In the genomic region with DNA sequence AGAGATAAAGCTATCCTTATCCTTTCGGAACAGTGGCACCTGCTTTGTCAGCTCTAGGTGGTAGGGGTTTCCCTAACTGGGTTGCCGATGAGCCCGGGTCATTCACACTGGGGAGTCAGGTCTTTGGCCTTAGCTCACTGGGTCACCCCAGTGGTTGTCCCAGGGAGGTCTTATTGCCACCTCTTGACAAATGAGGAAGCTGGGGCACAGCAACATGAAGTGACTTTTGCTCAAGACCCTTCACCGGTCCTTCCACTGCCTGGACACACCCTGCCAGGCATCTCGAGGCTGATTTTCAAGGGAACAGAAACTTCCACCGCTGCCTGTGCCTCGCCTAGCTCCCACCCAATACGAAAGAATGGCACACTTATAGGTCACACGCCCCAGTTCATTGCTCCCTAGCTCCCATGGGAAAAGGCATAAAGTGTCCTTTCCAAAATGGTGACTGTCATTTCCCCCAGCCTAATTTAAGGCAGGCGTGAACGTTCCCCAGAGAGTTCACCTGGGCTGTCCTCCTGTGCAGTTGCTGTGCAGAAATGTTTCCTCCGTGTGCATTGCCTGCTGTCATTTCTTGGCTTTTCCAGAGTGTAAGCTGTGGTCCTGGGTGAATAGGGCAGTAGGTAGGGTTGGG, we compare ENCODE assay signal across 8 cellular contexts.
DNase-seq lines count a peak whose midpoint lies in the region; ATAC-seq and TF ChIP-seq lines count a peak whose summit lies in the region.

No MANE protein-coding gene starts in this region.

- H3K27me3 Mint-ChIP-seq in activated CD8-positive, alpha-beta T cell treated with anti-CD3 and anti-CD28 coated beads, Interleukin-2, amount 10 ng/mL, durations not matched to agents 7 days and 5 days (ENCODE audit: low read depth), result no peaks in the 10 kb centered on the region

- no peaks in the 10 kb centered on the region for H3K9me3 Mint-ChIP-seq in activated CD8-positive, alpha-beta T cell treated with anti-CD3 and anti-CD28 coated beads, Interleukin-2, amount 10 ng/mL, durations not matched to agents 7 days and 5 days (ENCODE audit: insufficient read depth)

- H3K27me3 ChIP-seq in neutrophil (peaks cover 33% of the 10 kb centered on the region), thyroid gland (no peaks in the 10 kb centered on the region)

- peak; percentile 32 for DNase-seq in SIG-M5 treated with dmso at 0.1 percent for 504 hours (lab: John Stamatoyannopoulos, UW; ENCODE audit: unreplicated experiment)
- DNase-seq in SIG-M5 (lab: John Stamatoyannopoulos, UW), result no peak
- peak; percentile 20 for DNase-seq in activated CD8-positive, alpha-beta T cell treated with anti-CD3 and anti-CD28 coated beads, Interleukin-2, amount 10 ng/mL, durations not matched to agents 7 days and 5 days
- DNase-seq in thyroid gland, result no peak
- no peak for DNase-seq in LoVo (ENCODE audit: low spot score)
- DNase-seq in amygdala (lab: John Stamatoyannopoulos, UW), result no peak

- intact Hi-C loops in thyroid gland (cut with DNase I), result no loop called here

- no peaks in the 10 kb centered on the region for H3K9me3 ChIP-seq in neutrophil
- no peaks in the 10 kb centered on the region for H3K9me3 ChIP-seq in thyroid gland

- H3K27ac Mint-ChIP-seq in activated CD8-positive, alpha-beta T cell treated with anti-CD3 and anti-CD28 coated beads, Interleukin-2, amount 10 ng/mL, durations not matched to agents 7 days and 5 days, result peak overlapping the region; percentile 88

- TF ChIP-seq POLR2A in thyroid gland (IDR thresholded peaks at IDR 0.05), result no peak

- H3K4me1 ChIP-seq in neutrophil (ENCODE audit: control insufficient read depth in 1 of 2, insufficient read depth in 1 of 2, low read depth in 1 of 2, low read length in 1 of 2) (peaks cover 35 to 38% of the 10 kb centered on the region in 2 experiments), thyroid gland (peaks cover 4% of the 10 kb centered on the region in 2 donors)

- peak overlapping the region; percentile 55 for H3K4me3 Mint-ChIP-seq in activated CD8-positive, alpha-beta T cell treated with anti-CD3 and anti-CD28 coated beads, Interleukin-2, amount 10 ng/mL, durations not matched to agents 7 days and 5 days

- peak; percentile 7 for ATAC-seq in HG02981 (IDR thresholded peaks at IDR 0.05; ENCODE audit: unreplicated experiment)
- ATAC-seq in activated CD8-positive, alpha-beta T cell treated with anti-CD3 and anti-CD28 coated beads, Interleukin-2, amount 10 ng/mL, durations not matched to agents 7 days and 5 days, result no peak

- H3K4me3 ChIP-seq in neutrophil (ENCODE audit: low read depth in 1 of 2, low read length in 1 of 2), result no peak overlapping the region
- H3K4me3 ChIP-seq in thyroid gland (replicated peaks in 1 of 3), result no peak overlapping the region

- CTCF ChIA-PET in activated CD8-positive, alpha-beta T cell treated with anti-CD3 and anti-CD28 coated beads, Interleukin-2, amount 10 ng/mL, durations not matched to agents 7 days and 5 days (lab: Charles Lee), result interaction anchor here (0.7 to 3.6 kb wide), 13 partner anchors 10 to 159 kb away, joined by 3 to 42 read pairs (median 4); a partner anchor contains a TSS

- H3K36me3 Mint-ChIP-seq in activated CD8-positive, alpha-beta T cell treated with anti-CD3 and anti-CD28 coated beads, Interleukin-2, amount 10 ng/mL, durations not matched to agents 7 days and 5 days (ENCODE audit: low read depth), result peaks cover 2% of the 10 kb centered on the region

- H3K27ac ChIP-seq in neutrophil (peak overlapping the region; percentile 38), thyroid gland (no peak overlapping the region)

- WGBS in thyroid gland, 2 donors, result 77 to 85% methylated on average over 11 to 12 of the region's 12 CpGs

- H3K36me3 ChIP-seq in neutrophil (no peaks in the 10 kb centered on the region), thyroid gland (no peaks in the 10 kb centered on the region)

- peaks cover 79% of the 10 kb centered on the region for H3K4me1 Mint-ChIP-seq in activated CD8-positive, alpha-beta T cell treated with anti-CD3 and anti-CD28 coated beads, Interleukin-2, amount 10 ng/mL, durations not matched to agents 7 days and 5 days (ENCODE audit: low read depth)

- POLR2A ChIA-PET in activated CD8-positive, alpha-beta T cell treated with anti-CD3 and anti-CD28 coated beads, Interleukin-2, amount 10 ng/mL, durations not matched to agents 7 days and 5 days (lab: Charles Lee), result interaction anchor here (0.7 to 4.6 kb wide), 10 partner anchors 8 to 159 kb away, joined by 3 to 30 read pairs (median 6); a partner anchor contains a TSS

- no peak for TF ChIP-seq CTCF in neutrophil (IDR thresholded peaks at IDR 0.05)
- TF ChIP-seq CTCF in thyroid gland (IDR thresholded peaks at IDR 0.05), result no peak

Comparison
In these comparisons a context has a peak if more than half of its experiments do, and no peak if none do; other contexts are left out.
1. DNase-seq: peak in SIG-M5 treated with dmso at 0.1 percent for 504 hours (single experiment) and activated CD8-positive, alpha-beta T cell treated with anti-CD3 and anti-CD28 coated beads, Interleukin-2, amount 10 ng/mL, durations not matched to agents 7 days and 5 days (single experiment); none in SIG-M5 (single experiment), thyroid gland (0 of 2), LoVo (single experiment) and amygdala (0 of 56).